12 cellular contexts compared by ENCODE assay signal in the genomic region with DNA sequence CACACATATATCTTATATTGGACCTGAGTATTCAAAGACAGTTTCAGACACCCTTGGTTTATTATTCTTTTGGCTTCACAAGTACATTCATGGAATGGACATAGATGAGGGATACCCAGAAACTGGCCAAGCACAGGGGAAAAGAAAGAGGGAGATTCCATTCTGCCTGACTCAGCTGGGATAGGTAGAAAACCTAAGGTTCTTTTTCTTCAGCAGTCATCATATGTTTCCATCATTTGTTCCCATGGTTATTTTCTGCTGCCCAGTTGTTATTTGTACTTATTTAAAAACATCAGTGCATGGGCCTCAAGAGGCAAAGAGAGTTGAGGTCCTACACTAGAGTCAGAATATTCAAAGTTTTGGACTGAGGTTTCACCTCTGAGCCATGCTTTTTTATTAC.
"Had no signal": no experiment of that assay in that cellular context is flagged by ENCODE, and none has a peak within 500 bp of the region (broad histone marks: within the 10 kb centered on the region; RNA-seq: fewer than 3 reads in every experiment).

No MANE protein-coding gene starts in this region.

- H3K4me3 ChIP-seq: heart right ventricle, ovary had no signal

- H3K36me3 ChIP-seq: heart right ventricle, ovary had no signal

- H3K27ac Mint-ChIP-seq: activated T-helper 2 cell treated with anti-CD3 and anti-CD28 coated beads, Interferon-gamma antibody, Interleukin-2, Interleukin-4, amounts not matched to agents 10 μg/mL and 5 μg/mL and 100 μg/mL, durations not matched to agents 14 hours and 24 hours and 36 hours; endodermal cell; T-helper 1 cell treated with Interleukin-12 subunit alpha and Interleukin-12 subunit beta and Interleukin-4 antibody, amounts not matched to agents 30 μg/mL and 1 μg/mL, for 36 hours had no signal

- DNase-seq: activated CD4-positive, alpha-beta T cell treated with anti-CD3 and anti-CD28 coated beads, Interleukin-2, amount 50 U/mL, for 1 hour; activated CD4-positive, CD25-positive, alpha-beta regulatory T cell; activated naive CD4-positive, alpha-beta T cell treated with anti-CD3 and anti-CD28 coated beads, Interleukin-2, amount 50 U/mL, for 16 hours; endodermal cell; heart right ventricle; islet precursor cell; left ventricle myocardium superior; mesendoderm; ovary had no signal

- H3K9me3 ChIP-seq: heart right ventricle, ovary had no signal

- H3K36me3 Mint-ChIP-seq: type B pancreatic cell had no signal

- H3K27ac ChIP-seq: heart right ventricle had no signal

- H3K4me3 Mint-ChIP-seq: endodermal cell; T-helper 1 cell treated with Interleukin-12 subunit alpha and Interleukin-12 subunit beta and Interleukin-4 antibody, amounts not matched to agents 30 μg/mL and 1 μg/mL, for 36 hours; type B pancreatic cell had no signal

- H3K27me3 Mint-ChIP-seq: type B pancreatic cell had no signal

- ATAC-seq: heart right ventricle, left ventricle myocardium superior had no signal

- H3K9me3 Mint-ChIP-seq: activated T-helper 2 cell treated with anti-CD3 and anti-CD28 coated beads, Interferon-gamma antibody, Interleukin-2, Interleukin-4, amounts not matched to agents 10 μg/mL and 5 μg/mL and 100 μg/mL, durations not matched to agents 14 hours and 24 hours and 36 hours; endodermal cell; T-helper 1 cell treated with Interleukin-12 subunit alpha and Interleukin-12 subunit beta and Interleukin-4 antibody, amounts not matched to agents 30 μg/mL and 1 μg/mL, for 36 hours; type B pancreatic cell had no signal

- H3K27me3 ChIP-seq: heart right ventricle, ovary had no signal

- H3K4me1 Mint-ChIP-seq: endodermal cell had no signal
